Comparison of ENCODE assay signal across 7 cellular contexts in genomic region chr2:145573608-145574007, GRCh38.
"Had no signal": no experiment of that assay in that cellular context is flagged by ENCODE, and none has a peak within 500 bp of the region (broad histone marks: within the 10 kb centered on the region; RNA-seq: fewer than 3 reads in every experiment).

No MANE protein-coding gene starts in this region.

- H3K9me3 ChIP-seq: HAP-1 had no signal

- H3K9ac ChIP-seq: GM23248 had no signal

- H3K36me3 ChIP-seq: HAP-1 had no signal

- H3K4me3 ChIP-seq: GM23248, HAP-1 had no signal

- H3K27ac ChIP-seq: GM23248 had no signal

- H3K4me3 Mint-ChIP-seq: HFFc6 had no signal

- ATAC-seq: HCT116 had no signal

- H3K4me1 ChIP-seq: HAP-1 had no signal

- DNase-seq: GM23248, GOT3, H7, HFFc6, IMR-90 had no signal

- H3K27ac Mint-ChIP-seq: HFFc6 had no signal

- H2AFZ ChIP-seq: GM23248 had no signal

- H3K9me3 Mint-ChIP-seq: HFFc6 had no signal
